In the genomic region with DNA sequence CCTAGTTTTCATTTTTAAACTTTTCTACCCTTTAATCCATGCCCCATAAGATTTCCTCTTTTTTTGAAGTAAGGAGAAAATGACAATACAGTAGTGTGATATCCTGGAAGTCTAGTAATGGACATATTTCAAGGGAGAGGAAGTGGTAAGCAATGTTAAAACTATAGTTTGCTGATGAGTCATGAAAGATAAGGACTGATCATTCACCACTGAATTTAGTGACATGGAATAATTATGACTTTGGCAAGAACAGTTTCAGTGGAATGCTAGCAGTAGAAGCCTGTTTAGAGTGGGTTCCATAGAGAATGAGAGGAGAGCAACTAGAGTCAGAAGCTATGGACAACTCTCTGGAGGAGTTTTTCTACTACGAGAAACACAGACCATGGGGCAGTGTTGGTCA, we compare ENCODE assay signal across 19 cellular contexts. TPM values are rescaled to one million over a fixed set of nuclear protein-coding genes. Genes with fewer than 3 reads are reported as not detected.
A peak's percentile ranks its signal among the peaks of the same experiment; 100 is the strongest.
DNase-seq lines count a peak whose midpoint lies in the region; ATAC-seq and TF ChIP-seq lines count a peak whose summit lies in the region.
"Had no signal": no experiment of that assay in that cellular context is flagged by ENCODE, and none has a peak within 500 bp of the region (broad histone marks: within the 10 kb centered on the region; RNA-seq: fewer than 3 reads in every experiment).

No MANE protein-coding gene starts in this region.

- no CpG with 5 or more reads among the region's 1 CpG for WGBS in mesendoderm (ENCODE audit: extremely low coverage, insufficient coverage, low lambda C conversion rate)

- no peak overlapping the region for H4K5ac ChIP-seq in mesendoderm (ENCODE audit: low read length)

- H3K4ac ChIP-seq in mesendoderm (ENCODE audit: low read depth, low read length): no peak overlapping the region

- H3K56ac ChIP-seq in mesendoderm (ENCODE audit: low read length): no peak overlapping the region

- intact Hi-C loops in mucosa of descending colon (cut with DNase I, micrococcal nuclease) (no loop called here), Right ventricle myocardium superior (cut with DNase I) (no loop called here)

- no peak overlapping the region for H2BK5ac ChIP-seq in mesendoderm (ENCODE audit: low read length)

- no peaks in the 10 kb centered on the region for H3K79me2 ChIP-seq in mesendoderm (ENCODE audit: control insufficient read depth, insufficient read depth, low read length)

- H3K9me3 ChIP-seq in mucosa of descending colon: no peaks in the 10 kb centered on the region
- H3K9me3 ChIP-seq: SJCRH30, thyroid gland had no signal

- ATAC-seq in mucosa of descending colon (peak; percentile 46), GM21737 (IDR thresholded peaks at IDR 0.05; ENCODE audit: unreplicated experiment) (no peak), Right ventricle myocardium superior (ENCODE audit: poor library complexity) (no peak), HG03108 (IDR thresholded peaks at IDR 0.05; ENCODE audit: unreplicated experiment) (no peak)
- ATAC-seq: naive thymus-derived CD4-positive, alpha-beta T cell had no signal

- no peak overlapping the region for H3K27ac ChIP-seq in mesendoderm (ENCODE audit: low read depth, low read length)
- H3K27ac ChIP-seq: KMS-11, SJCRH30, thyroid gland had no signal

- H3K4me1 ChIP-seq in mucosa of descending colon (ENCODE audit: low read depth) (no peaks in the 10 kb centered on the region), mesendoderm (ENCODE audit: control insufficient read depth, low read depth, low read length) (peaks cover 2% of the 10 kb centered on the region)
- H3K4me1 ChIP-seq: SJCRH30, thyroid gland had no signal

- no peak overlapping the region for H4K8ac ChIP-seq in mesendoderm (ENCODE audit: low read depth, low read length)

- no peak overlapping the region for H2BK120ac ChIP-seq in mesendoderm (ENCODE audit: low read depth, low read length)

- H2BK15ac ChIP-seq in mesendoderm (replicated peaks; ENCODE audit: low read depth): no peak overlapping the region

- DNase-seq in GM03348 (ENCODE audit: low spot score) (peak; percentile 23), MV-4-11 (lab: John Stamatoyannopoulos, UW) (peak; percentile 58), astrocyte of the spinal cord (ENCODE audit: low read depth, low spot score) (peak; percentile 51), mucosa of descending colon (no peak), Right ventricle myocardium superior (no peak), mesendoderm (no peak)
- DNase-seq: activated gamma-delta T cell treated with Interleukin-2 at 50 U/mL for 16 hours; endodermal cell; glutamatergic neuron; naive thymus-derived CD4-positive, alpha-beta T cell; NCI-H1930; NCI-H748 treated with DMSO at 0.1 percent for 48 hours; SJCRH30; stimulated activated CD8-positive, alpha-beta memory T cell treated with anti-CD3 and anti-CD28 coated beads, Interleukin-4, amount 100 ng/mL, for 48 hours; thyroid gland had no signal

- H3K4me2 ChIP-seq in mesendoderm (ENCODE audit: low read length): no peak overlapping the region
- H3K4me2 ChIP-seq: KMS-11 had no signal

- H3K9ac ChIP-seq in mesendoderm (ENCODE audit: low read length): no peak overlapping the region
- H3K9ac ChIP-seq: KMS-11 had no signal

- TF ChIP-seq CTCF in astrocyte of the spinal cord (IDR thresholded peaks at IDR 0.05; ENCODE audit: low read depth, low read length) (no peak), mucosa of descending colon (IDR thresholded peaks at IDR 0.05) (no peak)

- H3K27me3 ChIP-seq in mesendoderm (ENCODE audit: insufficient read depth, low read length, poor library complexity): no peaks in the 10 kb centered on the region
- H3K27me3 ChIP-seq: SJCRH30, thyroid gland had no signal

- no peak overlapping the region for H3K18ac ChIP-seq in mesendoderm (ENCODE audit: low read length)

- no peaks in the 10 kb centered on the region for H3K36me3 ChIP-seq in mucosa of descending colon (ENCODE audit: low read depth)
- H3K36me3 ChIP-seq in mesendoderm (ENCODE audit: control insufficient read depth, insufficient read depth, low read length): no peaks in the 10 kb centered on the region
- H3K36me3 ChIP-seq: SJCRH30, thyroid gland had no signal

- H3K4me3 ChIP-seq in astrocyte of the spinal cord (ENCODE audit: low read depth, low read length) (no peak overlapping the region), mucosa of descending colon (no peak overlapping the region), mesendoderm (ENCODE audit: low read length) (no peak overlapping the region)
- H3K4me3 ChIP-seq: SJCRH30, thyroid gland had no signal

- H3K79me1 ChIP-seq in mesendoderm (ENCODE audit: low read length): no peaks in the 10 kb centered on the region

- H2AK5ac ChIP-seq in mesendoderm (ENCODE audit: low read length): no peak overlapping the region

- in situ Hi-C loops in astrocyte of the spinal cord (cut with HindIII; ENCODE audit: low sequenced_read_pairs): no loop called here

- no peak overlapping the region for H3K23ac ChIP-seq in mesendoderm (ENCODE audit: low read length)

RNA-seq across cellular contexts. Expression of a gene that starts 24.9 kb away (rescaled TPM):
- total RNA-seq in mucosa of descending colon (1 to 10 TPM in 2 of 3 donors, under 1 TPM in 1; 0.46 to 2.0 (median 1.0) TPM), Right ventricle myocardium superior (14.4 TPM)
- 1.0 TPM for polyA plus RNA-seq in mesendoderm (2013, experiment 1 of 2)
- polyA plus RNA-seq in mesendoderm (2013, experiment 2 of 2): 1.0 TPM
- total RNA-seq: activated CD8-positive, alpha-beta memory T cell treated with anti-CD3 and anti-CD28 coated beads for 36 hours had no signal

Comparison
In these comparisons a context has a peak if more than half of its experiments do, and no peak if none do; other contexts are left out.
1. DNase-seq: peak in GM03348 (single experiment), MV-4-11 (single experiment) and astrocyte of the spinal cord (single experiment); none in mucosa of descending colon (0 of 3), Right ventricle myocardium superior (single experiment) and mesendoderm (single experiment).